In the genomic region with DNA sequence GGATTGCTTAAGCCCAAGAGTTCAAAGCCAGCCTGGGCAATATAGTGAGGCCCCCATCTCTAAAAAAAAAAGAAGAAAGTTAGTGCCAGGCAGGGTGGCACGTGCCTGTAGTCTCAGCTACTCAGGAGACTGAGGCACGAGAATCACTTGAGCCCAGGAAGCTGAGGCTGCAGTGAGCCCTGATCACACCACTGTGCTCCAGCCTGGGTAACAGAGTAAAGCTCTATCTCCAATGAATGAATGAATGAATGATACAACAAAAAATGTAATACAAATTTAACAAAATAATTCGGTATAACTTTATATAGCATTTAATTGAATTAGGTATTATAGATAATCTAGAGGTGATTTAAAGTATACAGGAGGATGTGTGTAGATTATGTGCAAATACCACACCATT, we compare ENCODE assay signal across 17 cellular contexts. TPM values are rescaled to one million over a fixed set of nuclear protein-coding genes. Genes with fewer than 3 reads are reported as not detected.
DNase-seq lines count a peak whose midpoint lies in the region; ATAC-seq and TF ChIP-seq lines count a peak whose summit lies in the region.
"Had no signal": no experiment of that assay in that cellular context is flagged by ENCODE, and none has a peak within 500 bp of the region (broad histone marks: within the 10 kb centered on the region; RNA-seq: fewer than 3 reads in every experiment).

No MANE protein-coding gene starts in this region.

- DNase-seq in activated T-cell treated with anti-CD3 and anti-CD28 coated beads, Interleukin-2, amount 50 U/mL, for 24 hours = no peak
- DNase-seq in activated T-cell treated with anti-CD3 and anti-CD28 coated beads for 4 hours (no peak), CD14-positive monocyte (ENCODE audit: low spot score) (no peak)
- no peak for DNase-seq in effector memory CD8-positive, alpha-beta T cell
- DNase-seq in stimulated activated effector memory CD8-positive, alpha-beta T cell treated with anti-CD3 and anti-CD28 coated beads, Interleukin-12 subunit alpha, Interleukin-12 subunit beta, amount 100 ng/mL, for 72 hours (ENCODE audit: low spot score in 2 of 2) = no peak
- DNase-seq: ACHN; C1 segment of cervical spinal cord; CD4-positive, alpha-beta memory T cell; COR-L47; DMS153; DMS79 treated with DMSO at 0.1 percent for 48 hours; GDM1; H7 had no signal

- no peaks in the 10 kb centered on the region for H3K27me3 Mint-ChIP-seq in activated T-cell treated with anti-CD3 and anti-CD28 coated beads, Interleukin-2, amount 50 U/mL, for 24 hours
- H3K27me3 Mint-ChIP-seq in effector memory CD8-positive, alpha-beta T cell = no peaks in the 10 kb centered on the region
- peaks cover 0 to 2% (median 0%) of the 10 kb centered on the region in 3 donors for H3K27me3 Mint-ChIP-seq in CD14-positive monocyte (ENCODE audit: low read depth in 3 of 3)
- H3K27me3 Mint-ChIP-seq: CD4-positive, alpha-beta memory T cell had no signal

- intact Hi-C loops in CD14-positive monocyte (cut with micrococcal nuclease) = no loop called here

- peak overlapping the region; percentile 37 for H3K27ac Mint-ChIP-seq in activated T-cell treated with anti-CD3 and anti-CD28 coated beads, Interleukin-2, amount 50 U/mL, for 24 hours
- peak overlapping the region; percentile 86 to 98 for H3K27ac Mint-ChIP-seq in effector memory CD8-positive, alpha-beta T cell
- H3K27ac Mint-ChIP-seq in stimulated activated effector memory CD8-positive, alpha-beta T cell treated with anti-CD3 and anti-CD28 coated beads, Interleukin-12 subunit alpha, Interleukin-12 subunit beta, amount 100 ng/mL, for 72 hours = no peak overlapping the region
- no peak overlapping the region for H3K27ac Mint-ChIP-seq in CD14-positive monocyte
- H3K27ac Mint-ChIP-seq: GM23338 had no signal

- H3K27ac ChIP-seq in HEK293 (ENCODE audit: extremely low read depth, low read depth, low read length) = no peak overlapping the region

- CTCF ChIA-PET in HEK293 (lab: Yijun Ruan, JAX) = no interaction called here

- no peak overlapping the region for H3K4me3 ChIP-seq in HEK293 (ENCODE audit: low read depth, low read length)
- H3K4me3 ChIP-seq: GM23338 had no signal

- POLR2A ChIA-PET in HEK293 (lab: Yijun Ruan, JAX) = no interaction called here

- H3K9me3 Mint-ChIP-seq in activated T-cell treated with anti-CD3 and anti-CD28 coated beads, Interleukin-2, amount 50 U/mL, for 24 hours = no peaks in the 10 kb centered on the region
- no peaks in the 10 kb centered on the region for H3K9me3 Mint-ChIP-seq in effector memory CD8-positive, alpha-beta T cell
- H3K9me3 Mint-ChIP-seq in stimulated activated effector memory CD8-positive, alpha-beta T cell treated with anti-CD3 and anti-CD28 coated beads, Interleukin-12 subunit alpha, Interleukin-12 subunit beta, amount 100 ng/mL, for 72 hours = no peaks in the 10 kb centered on the region
- H3K9me3 Mint-ChIP-seq in CD14-positive monocyte = no peaks in the 10 kb centered on the region
- H3K9me3 Mint-ChIP-seq: CD4-positive, alpha-beta memory T cell; GM23338 had no signal

- no peak for TF ChIP-seq CTCF in HEK293 (tag by site-specific recombination; IDR thresholded peaks at IDR 0.05)
- TF ChIP-seq CTCF in CD14-positive monocyte (IDR thresholded peaks at IDR 0.05) = no peak

- H3K36me3 ChIP-seq in HEK293 (ENCODE audit: control insufficient read depth in 2 of 2, insufficient read depth in 1 of 2, low read length in 2 of 2) = no peaks in the 10 kb centered on the region; a peak in 1 of 3 replicates

- H3K4me1 Mint-ChIP-seq in activated T-cell treated with anti-CD3 and anti-CD28 coated beads, Interleukin-2, amount 50 U/mL, for 24 hours (ENCODE audit: low read depth) = peaks cover 45% of the 10 kb centered on the region
- H3K4me1 Mint-ChIP-seq in effector memory CD8-positive, alpha-beta T cell (ENCODE audit: low read depth in 2 of 2) = peaks cover 30 to 42% of the 10 kb centered on the region in 2 donors
- peaks cover 44% of the 10 kb centered on the region for H3K4me1 Mint-ChIP-seq in stimulated activated effector memory CD8-positive, alpha-beta T cell treated with anti-CD3 and anti-CD28 coated beads, Interleukin-12 subunit alpha, Interleukin-12 subunit beta, amount 100 ng/mL, for 72 hours
- peaks cover 4% of the 10 kb centered on the region for H3K4me1 Mint-ChIP-seq in CD14-positive monocyte
- H3K4me1 Mint-ChIP-seq: GM23338 had no signal

- H3K36me3 Mint-ChIP-seq in activated T-cell treated with anti-CD3 and anti-CD28 coated beads, Interleukin-2, amount 50 U/mL, for 24 hours (ENCODE audit: low read depth) = peaks cover 46% of the 10 kb centered on the region
- peaks cover 54% of the 10 kb centered on the region for H3K36me3 Mint-ChIP-seq in effector memory CD8-positive, alpha-beta T cell (ENCODE audit: insufficient read depth)
- peaks cover 48% of the 10 kb centered on the region for H3K36me3 Mint-ChIP-seq in stimulated activated effector memory CD8-positive, alpha-beta T cell treated with anti-CD3 and anti-CD28 coated beads, Interleukin-12 subunit alpha, Interleukin-12 subunit beta, amount 100 ng/mL, for 72 hours
- peaks cover 10 to 23% of the 10 kb centered on the region in 2 donors for H3K36me3 Mint-ChIP-seq in CD14-positive monocyte

- no peak overlapping the region for H3K4me3 Mint-ChIP-seq in activated T-cell treated with anti-CD3 and anti-CD28 coated beads, Interleukin-2, amount 50 U/mL, for 24 hours
- H3K4me3 Mint-ChIP-seq in effector memory CD8-positive, alpha-beta T cell = peak overlapping the region; percentile 67 to 83
- peak overlapping the region; percentile 63 for H3K4me3 Mint-ChIP-seq in stimulated activated effector memory CD8-positive, alpha-beta T cell treated with anti-CD3 and anti-CD28 coated beads, Interleukin-12 subunit alpha, Interleukin-12 subunit beta, amount 100 ng/mL, for 72 hours
- H3K4me3 Mint-ChIP-seq in CD14-positive monocyte = no peak overlapping the region
- H3K4me3 Mint-ChIP-seq: GM23338 had no signal

- no peaks in the 10 kb centered on the region for H3K9me3 ChIP-seq in HEK293 (ENCODE audit: control insufficient read depth, insufficient read depth, low read depth, low read length)

- no peak for ATAC-seq in effector memory CD8-positive, alpha-beta T cell (replicated peaks)
- no peak for ATAC-seq in stimulated activated effector memory CD8-positive, alpha-beta T cell treated with anti-CD3 and anti-CD28 coated beads, Interleukin-12 subunit alpha, Interleukin-12 subunit beta, amount 100 ng/mL, for 72 hours
- no peak for ATAC-seq in GM21576 (IDR thresholded peaks at IDR 0.05; ENCODE audit: unreplicated experiment)
- no peak for ATAC-seq in GM18502 (IDR thresholded peaks at IDR 0.05; ENCODE audit: poor library complexity, unreplicated experiment)
- ATAC-seq: GM23338 had no signal

- H3K4me1 ChIP-seq in HEK293 (ENCODE audit: control insufficient read depth, insufficient read depth, low read length) = peaks cover 15% of the 10 kb centered on the region

TF ChIP-seq in HEK293, 187 proteins besides CTCF, POLR2A, EP300 and RAD21:
- TF ChIP-seq, protein P1, sequence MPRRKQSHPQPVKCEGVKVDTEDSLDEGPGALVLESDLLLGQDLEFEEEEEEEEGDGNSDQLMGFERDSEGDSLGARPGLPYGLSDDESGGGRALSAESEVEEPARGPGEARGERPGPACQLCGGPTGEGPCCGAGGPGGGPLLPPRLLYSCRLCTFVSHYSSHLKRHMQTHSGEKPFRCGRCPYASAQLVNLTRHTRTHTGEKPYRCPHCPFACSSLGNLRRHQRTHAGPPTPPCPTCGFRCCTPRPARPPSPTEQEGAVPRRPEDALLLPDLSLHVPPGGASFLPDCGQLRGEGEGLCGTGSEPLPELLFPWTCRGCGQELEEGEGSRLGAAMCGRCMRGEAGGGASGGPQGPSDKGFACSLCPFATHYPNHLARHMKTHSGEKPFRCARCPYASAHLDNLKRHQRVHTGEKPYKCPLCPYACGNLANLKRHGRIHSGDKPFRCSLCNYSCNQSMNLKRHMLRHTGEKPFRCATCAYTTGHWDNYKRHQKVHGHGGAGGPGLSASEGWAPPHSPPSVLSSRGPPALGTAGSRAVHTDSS (tag by site-specific recombination; IDR thresholded peaks at IDR 0.05) = no peak
- peak; percentile 61; the same call in 1 of the 2 replicates for TF ChIP-seq ZNF24 (tag by site-specific recombination; IDR thresholded peaks at IDR 0.05)

RNA-seq across cellular contexts. Expression of a gene that starts 29.7 kb away (rescaled TPM):
- polyA plus RNA-seq in CD14-positive monocyte = 1 to 10 TPM; 4.6 to 6.9 TPM

Comparison
In these comparisons a context has a peak if more than half of its experiments do, and no peak if none do; other contexts are left out.
1. H3K27ac Mint-ChIP-seq: peak in activated T-cell treated with anti-CD3 and anti-CD28 coated beads, Interleukin-2, amount 50 U/mL, for 24 hours (single experiment) and effector memory CD8-positive, alpha-beta T cell (2 of 2); none in stimulated activated effector memory CD8-positive, alpha-beta T cell treated with anti-CD3 and anti-CD28 coated beads, Interleukin-12 subunit alpha, Interleukin-12 subunit beta, amount 100 ng/mL, for 72 hours (single experiment) and CD14-positive monocyte (0 of 7).
2. H3K4me3 Mint-ChIP-seq: peak in effector memory CD8-positive, alpha-beta T cell (2 of 2) and stimulated activated effector memory CD8-positive, alpha-beta T cell treated with anti-CD3 and anti-CD28 coated beads, Interleukin-12 subunit alpha, Interleukin-12 subunit beta, amount 100 ng/mL, for 72 hours (single experiment); none in activated T-cell treated with anti-CD3 and anti-CD28 coated beads, Interleukin-2, amount 50 U/mL, for 24 hours (single experiment) and CD14-positive monocyte (0 of 2).